ENCODE assay signal across 11 cellular contexts in genomic region chr2:237698338-237698694, GRCh38.
DNase-seq lines count a peak whose midpoint lies in the region; ATAC-seq, FAIRE-seq and TF ChIP-seq lines count a peak whose summit lies in the region.
"Had no signal": no experiment of that assay in that cellular context is flagged by ENCODE, and none has a peak within 500 bp of the region (broad histone marks: within the 10 kb centered on the region; RNA-seq: fewer than 3 reads in every experiment).

No MANE protein-coding gene starts in this region.

- H3K4me1 Mint-ChIP-seq in activated CD4-positive, alpha-beta T cell treated with anti-CD3 and anti-CD28 coated beads for 36 hours, result peaks cover 89% of the 10 kb centered on the region
- H3K4me1 Mint-ChIP-seq in activated CD4-positive, alpha-beta memory T cell treated with anti-CD3 and anti-CD28 coated beads for 36 hours (ENCODE audit: low read depth), result peaks cover 86% of the 10 kb centered on the region

- H3K9me3 Mint-ChIP-seq in activated CD4-positive, alpha-beta T cell treated with anti-CD3 and anti-CD28 coated beads for 36 hours (ENCODE audit: low read depth), result no peaks in the 10 kb centered on the region
- no peaks in the 10 kb centered on the region for H3K9me3 Mint-ChIP-seq in activated CD4-positive, alpha-beta memory T cell treated with anti-CD3 and anti-CD28 coated beads for 36 hours

- peak overlapping the region in 4 of 5 donors; percentile 96 to 99 (median 98) for H3K27ac ChIP-seq in stomach

- H3K4me3 ChIP-seq in stomach, result peak overlapping the region in 1 of 4 donors; percentile 5
- H3K4me3 ChIP-seq: pancreas had no signal

- CTCF ChIA-PET in activated CD4-positive, alpha-beta T cell treated with anti-CD3 and anti-CD28 coated beads for 36 hours (lab: Charles Lee), result interaction anchor here (1.3 to 5.0 kb wide), 4 partner anchors 15 to 25 kb away, joined by 3 to 33 read pairs (median 4); no protein-coding TSS in a partner anchor
- CTCF ChIA-PET in activated CD4-positive, alpha-beta memory T cell treated with anti-CD3 and anti-CD28 coated beads for 36 hours (lab: Charles Lee), result interaction anchor here (1.2 to 3.0 kb wide), 5 partner anchors 25 to 117 kb away, joined by 3 to 37 read pairs (median 15); no protein-coding TSS in a partner anchor

- FAIRE-seq in GM19239 (lab: Jason Lieb, UNC), result no peak
- FAIRE-seq: pancreas had no signal

- ATAC-seq in activated CD4-positive, alpha-beta T cell treated with anti-CD3 and anti-CD28 coated beads for 36 hours, result no peak
- ATAC-seq in left lobe of liver, result no peak
- ATAC-seq: pancreas had no signal

- no peaks in the 10 kb centered on the region for H3K27me3 ChIP-seq in stomach
- H3K27me3 ChIP-seq: pancreas had no signal

- H3K4me3 Mint-ChIP-seq in activated CD4-positive, alpha-beta T cell treated with anti-CD3 and anti-CD28 coated beads for 36 hours, result peak overlapping the region; percentile 97
- H3K4me3 Mint-ChIP-seq in activated CD4-positive, alpha-beta memory T cell treated with anti-CD3 and anti-CD28 coated beads for 36 hours, result peak overlapping the region; percentile 98

- WGBS in stomach, 5 donors, result 51 to 67% (median 60%) methylated on average over 4 to 5 of the region's 5 CpGs

- no peak for TF ChIP-seq EP300 in stomach (IDR thresholded peaks at IDR 0.05)

- H3K4me1 ChIP-seq in stomach, result peaks cover 93 to 100% (median 99%) of the 10 kb centered on the region in 4 donors

- no peaks in the 10 kb centered on the region for H3K36me3 ChIP-seq in stomach
- H3K36me3 ChIP-seq: pancreas had no signal

- no peak for DNase-seq in activated CD4-positive, alpha-beta T cell treated with anti-CD3 and anti-CD28 coated beads for 36 hours
- DNase-seq in activated CD4-positive, alpha-beta T cell treated with anti-CD3 and anti-CD28 coated beads for 48 hours, result no peak
- DNase-seq in activated CD4-positive, alpha-beta memory T cell treated with anti-CD3 and anti-CD28 coated beads for 36 hours, result no peak
- DNase-seq in left lobe of liver (ENCODE audit: low spot score), result peak; percentile 41
- no peak for DNase-seq in stomach
- DNase-seq in GM19239 (ENCODE audit: insufficient read length, low spot score), result no peak
- DNase-seq in stimulated activated naive CD4-positive, alpha-beta T cell (lab: John Stamatoyannopoulos, UW), result no peak
- no peak for DNase-seq in putamen (ENCODE audit: low spot score)
- DNase-seq: cortex of kidney, NCI-H2029 had no signal

- H3K9me3 ChIP-seq in stomach, result no peaks in the 10 kb centered on the region
- H3K9me3 ChIP-seq: pancreas had no signal

- H3K27me3 Mint-ChIP-seq in activated CD4-positive, alpha-beta T cell treated with anti-CD3 and anti-CD28 coated beads for 36 hours, result no peaks in the 10 kb centered on the region
- no peaks in the 10 kb centered on the region for H3K27me3 Mint-ChIP-seq in activated CD4-positive, alpha-beta memory T cell treated with anti-CD3 and anti-CD28 coated beads for 36 hours

- peaks cover 38% of the 10 kb centered on the region for H3K36me3 Mint-ChIP-seq in activated CD4-positive, alpha-beta T cell treated with anti-CD3 and anti-CD28 coated beads for 36 hours (ENCODE audit: low read depth)
- peaks cover 22% of the 10 kb centered on the region for H3K36me3 Mint-ChIP-seq in activated CD4-positive, alpha-beta memory T cell treated with anti-CD3 and anti-CD28 coated beads for 36 hours

- peak overlapping the region; percentile 97 for H3K27ac Mint-ChIP-seq in activated CD4-positive, alpha-beta T cell treated with anti-CD3 and anti-CD28 coated beads for 36 hours
- H3K27ac Mint-ChIP-seq in activated CD4-positive, alpha-beta memory T cell treated with anti-CD3 and anti-CD28 coated beads for 36 hours, result peak overlapping the region; percentile 99

- POLR2A ChIA-PET in activated CD4-positive, alpha-beta T cell treated with anti-CD3 and anti-CD28 coated beads for 36 hours (lab: Charles Lee), result interaction anchor here (1.2 to 2.8 kb wide), 4 partner anchors 11 to 32 kb away, joined by 3 to 18 read pairs (median 8); no protein-coding TSS in a partner anchor
- POLR2A ChIA-PET in activated CD4-positive, alpha-beta memory T cell treated with anti-CD3 and anti-CD28 coated beads for 36 hours (lab: Charles Lee), result interaction anchor here (2.2 to 3.7 kb wide), 3 partner anchors 11 to 33 kb away, joined by 13 to 28 read pairs (median 16); no protein-coding TSS in a partner anchor

- TF ChIP-seq POLR2A in stomach (IDR thresholded peaks at IDR 0.05), result no peak

- TF ChIP-seq CTCF in stomach (IDR thresholded peaks at IDR 0.05), result no peak

- intact Hi-C loops in activated CD4-positive, alpha-beta T cell treated with anti-CD3 and anti-CD28 coated beads for 36 hours (cut with DNase I, micrococcal nuclease), result loop anchor here (10.0 kb wide), 3 partner anchors 366 to 1144 kb away; partner anchors contain the start of genes PER2 (in 1 of the 2) and SCLY (in 1 of the 2)
- intact Hi-C loops in activated CD4-positive, alpha-beta memory T cell treated with anti-CD3 and anti-CD28 coated beads for 36 hours (cut with micrococcal nuclease), result loop anchor here (5.0 to 10.0 kb wide), 2 partner anchors 299 to 544 kb away; no protein-coding TSS in a partner anchor
- intact Hi-C loops in stomach (cut with DNase I; ENCODE audit: low total_unique reads), result no loop called here
